Comparison of ENCODE assay signal across 13 cellular contexts in the genomic region with DNA sequence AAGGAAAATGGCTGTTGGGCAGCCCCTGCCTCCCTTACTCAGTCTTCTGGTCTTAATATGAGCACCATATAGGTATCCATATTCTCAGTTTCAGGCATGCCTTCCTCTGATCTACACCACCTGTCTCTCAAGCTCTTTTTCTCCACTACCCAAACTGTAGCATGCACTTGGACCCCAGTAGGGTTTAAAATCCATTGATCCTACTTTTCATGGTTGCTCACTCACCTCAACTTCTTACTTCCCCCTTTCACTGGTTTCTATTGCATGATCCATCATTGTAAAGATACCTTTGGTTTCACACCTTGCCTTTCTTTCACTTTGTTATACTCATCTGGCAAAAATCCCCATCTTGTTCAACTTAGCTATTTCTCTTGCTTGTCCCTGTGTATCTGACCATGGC.
A peak's percentile ranks its signal among the peaks of the same experiment; 100 is the strongest.
DNase-seq lines count a peak whose midpoint lies in the region; ATAC-seq lines count a peak whose summit lies in the region.
"Had no signal": no experiment of that assay in that cellular context is flagged by ENCODE, and none has a peak within 500 bp of the region (broad histone marks: within the 10 kb centered on the region; RNA-seq: fewer than 3 reads in every experiment).

No MANE protein-coding gene starts in this region.

- H3K36me3 Mint-ChIP-seq in activated CD4-positive, alpha-beta T cell treated with anti-CD3 and anti-CD28 coated beads, Interleukin-2, amount 10 ng/mL, durations not matched to agents 24 days and 14 days (ENCODE audit: low read depth) = peaks cover 34% of the 10 kb centered on the region
- H3K36me3 Mint-ChIP-seq in stimulated activated effector memory CD8-positive, alpha-beta T cell treated with anti-CD3 and anti-CD28 coated beads, Interleukin-12 subunit alpha, Interleukin-12 subunit beta, amount 100 ng/mL, for 72 hours = peaks cover 5% of the 10 kb centered on the region

- ATAC-seq in GM21529 (IDR thresholded peaks at IDR 0.05; ENCODE audit: unreplicated experiment) (peak; percentile 77), HG03066 (IDR thresholded peaks at IDR 0.05; ENCODE audit: low read depth, unreplicated experiment) (peak; percentile 84)
- peak; percentile 59 for ATAC-seq in stimulated activated effector memory CD8-positive, alpha-beta T cell treated with anti-CD3 and anti-CD28 coated beads, Interleukin-12 subunit alpha, Interleukin-12 subunit beta, amount 100 ng/mL, for 72 hours

- H3K4me3 Mint-ChIP-seq in activated CD4-positive, alpha-beta T cell treated with anti-CD3 and anti-CD28 coated beads, Interleukin-2, amount 10 ng/mL, durations not matched to agents 24 days and 14 days = no peak overlapping the region
- no peak overlapping the region for H3K4me3 Mint-ChIP-seq in stimulated activated effector memory CD8-positive, alpha-beta T cell treated with anti-CD3 and anti-CD28 coated beads, Interleukin-12 subunit alpha, Interleukin-12 subunit beta, amount 100 ng/mL, for 72 hours

- H3K27me3 Mint-ChIP-seq in activated CD4-positive, alpha-beta T cell treated with anti-CD3 and anti-CD28 coated beads, Interleukin-2, amount 10 ng/mL, durations not matched to agents 24 days and 14 days = no peaks in the 10 kb centered on the region

- H3K27ac Mint-ChIP-seq in activated CD4-positive, alpha-beta T cell treated with anti-CD3 and anti-CD28 coated beads, Interleukin-2, amount 10 ng/mL, durations not matched to agents 24 days and 14 days = no peak overlapping the region
- no peak overlapping the region for H3K27ac Mint-ChIP-seq in stimulated activated effector memory CD8-positive, alpha-beta T cell treated with anti-CD3 and anti-CD28 coated beads, Interleukin-12 subunit alpha, Interleukin-12 subunit beta, amount 100 ng/mL, for 72 hours

- DNase-seq in activated CD4-positive, alpha-beta T cell treated with anti-CD3 and anti-CD28 coated beads, Interleukin-2, amount 10 ng/mL, durations not matched to agents 24 days and 14 days = peak; percentile 24
- DNase-seq in activated CD4-positive, alpha-beta T cell treated with anti-CD3 and anti-CD28 coated beads for 48 hours = no peak
- DNase-seq in stimulated activated effector memory CD8-positive, alpha-beta T cell treated with anti-CD3 and anti-CD28 coated beads, Interleukin-12 subunit alpha, Interleukin-12 subunit beta, amount 100 ng/mL, for 72 hours (ENCODE audit: low spot score in 2 of 2) = no peak
- no peak for DNase-seq in activated effector memory CD4-positive, alpha-beta T cell treated with anti-CD3 and anti-CD28 coated beads, Interleukin-2, amount 50 U/mL, for 16 hours
- no peak for DNase-seq in pons (ENCODE audit: low spot score)
- no peak for DNase-seq in activated naive CD4-positive, alpha-beta T cell (lab: John Stamatoyannopoulos, UW)
- DNase-seq: activated naive CD4-positive, alpha-beta T cell treated with Interleukin-2 at 50 U/mL for 16 hours; DND-41; Karpas-422; NCI-H226; stimulated activated CD4-positive, alpha-beta T cell treated with anti-CD3 and anti-CD28 coated beads, Interleukin-4, amount 100 ng/mL, for 24 hours had no signal

- no peaks in the 10 kb centered on the region for H3K9me3 Mint-ChIP-seq in activated CD4-positive, alpha-beta T cell treated with anti-CD3 and anti-CD28 coated beads, Interleukin-2, amount 10 ng/mL, durations not matched to agents 24 days and 14 days
- no peaks in the 10 kb centered on the region for H3K9me3 Mint-ChIP-seq in stimulated activated effector memory CD8-positive, alpha-beta T cell treated with anti-CD3 and anti-CD28 coated beads, Interleukin-12 subunit alpha, Interleukin-12 subunit beta, amount 100 ng/mL, for 72 hours

- intact Hi-C loops in activated CD4-positive, alpha-beta T cell treated with anti-CD3 and anti-CD28 coated beads, Interleukin-2, amount 10 ng/mL, durations not matched to agents 24 days and 14 days (cut with micrococcal nuclease) = no loop called here

- peaks cover 25% of the 10 kb centered on the region for H3K4me1 Mint-ChIP-seq in activated CD4-positive, alpha-beta T cell treated with anti-CD3 and anti-CD28 coated beads, Interleukin-2, amount 10 ng/mL, durations not matched to agents 24 days and 14 days
- H3K4me1 Mint-ChIP-seq in stimulated activated effector memory CD8-positive, alpha-beta T cell treated with anti-CD3 and anti-CD28 coated beads, Interleukin-12 subunit alpha, Interleukin-12 subunit beta, amount 100 ng/mL, for 72 hours = peaks cover 48% of the 10 kb centered on the region
